1 cellular context compared by ENCODE assay signal in the genomic region with DNA sequence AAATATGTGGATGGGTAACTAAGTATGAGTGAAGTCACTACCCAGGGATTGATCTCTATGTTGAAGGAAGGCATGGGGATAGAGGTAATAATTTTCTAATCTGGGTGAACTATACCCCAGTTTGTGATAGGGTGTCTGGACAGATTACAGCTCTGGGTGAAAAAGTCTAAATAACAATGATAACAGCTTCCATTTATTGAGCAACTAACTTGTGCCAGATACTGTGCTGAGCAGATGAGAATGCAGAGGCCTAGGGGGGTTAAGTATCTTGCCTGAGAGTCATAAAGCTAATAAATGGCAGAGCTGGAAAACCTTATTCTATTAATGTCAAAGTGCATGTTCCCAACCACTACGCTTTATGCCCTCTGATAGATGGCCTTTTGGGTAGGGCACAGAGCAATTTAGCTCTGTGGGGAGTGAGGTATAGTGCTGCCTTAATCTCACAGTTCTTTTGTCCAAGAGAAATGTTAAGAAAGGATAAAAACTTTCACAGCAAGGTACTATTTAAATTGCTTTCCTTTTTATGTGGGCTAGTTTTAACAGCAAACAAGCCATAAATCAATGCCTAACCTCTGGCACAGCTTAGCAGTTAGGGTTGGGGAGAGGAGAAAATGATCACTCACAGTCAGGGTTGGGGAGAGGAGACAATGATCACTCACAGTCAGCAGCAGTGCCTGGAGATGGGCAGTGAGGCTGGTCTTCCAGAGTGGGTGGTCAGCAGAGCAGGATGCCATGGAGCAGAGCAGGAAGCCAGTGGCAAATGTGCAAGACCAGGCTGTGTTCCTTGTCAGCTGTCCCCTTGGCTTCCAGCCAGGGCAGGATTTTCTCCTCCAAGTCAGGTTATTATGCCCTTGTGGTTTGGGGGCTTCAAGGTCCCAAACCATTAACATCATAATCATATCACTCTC.
TF ChIP-seq lines count a peak whose summit lies in the region.

No MANE protein-coding gene starts in this region.

TF ChIP-seq in K562, 482 proteins besides CTCF, POLR2A, EP300 and RAD21 (continued from another document):
- TF ChIP-seq, protein P1, sequence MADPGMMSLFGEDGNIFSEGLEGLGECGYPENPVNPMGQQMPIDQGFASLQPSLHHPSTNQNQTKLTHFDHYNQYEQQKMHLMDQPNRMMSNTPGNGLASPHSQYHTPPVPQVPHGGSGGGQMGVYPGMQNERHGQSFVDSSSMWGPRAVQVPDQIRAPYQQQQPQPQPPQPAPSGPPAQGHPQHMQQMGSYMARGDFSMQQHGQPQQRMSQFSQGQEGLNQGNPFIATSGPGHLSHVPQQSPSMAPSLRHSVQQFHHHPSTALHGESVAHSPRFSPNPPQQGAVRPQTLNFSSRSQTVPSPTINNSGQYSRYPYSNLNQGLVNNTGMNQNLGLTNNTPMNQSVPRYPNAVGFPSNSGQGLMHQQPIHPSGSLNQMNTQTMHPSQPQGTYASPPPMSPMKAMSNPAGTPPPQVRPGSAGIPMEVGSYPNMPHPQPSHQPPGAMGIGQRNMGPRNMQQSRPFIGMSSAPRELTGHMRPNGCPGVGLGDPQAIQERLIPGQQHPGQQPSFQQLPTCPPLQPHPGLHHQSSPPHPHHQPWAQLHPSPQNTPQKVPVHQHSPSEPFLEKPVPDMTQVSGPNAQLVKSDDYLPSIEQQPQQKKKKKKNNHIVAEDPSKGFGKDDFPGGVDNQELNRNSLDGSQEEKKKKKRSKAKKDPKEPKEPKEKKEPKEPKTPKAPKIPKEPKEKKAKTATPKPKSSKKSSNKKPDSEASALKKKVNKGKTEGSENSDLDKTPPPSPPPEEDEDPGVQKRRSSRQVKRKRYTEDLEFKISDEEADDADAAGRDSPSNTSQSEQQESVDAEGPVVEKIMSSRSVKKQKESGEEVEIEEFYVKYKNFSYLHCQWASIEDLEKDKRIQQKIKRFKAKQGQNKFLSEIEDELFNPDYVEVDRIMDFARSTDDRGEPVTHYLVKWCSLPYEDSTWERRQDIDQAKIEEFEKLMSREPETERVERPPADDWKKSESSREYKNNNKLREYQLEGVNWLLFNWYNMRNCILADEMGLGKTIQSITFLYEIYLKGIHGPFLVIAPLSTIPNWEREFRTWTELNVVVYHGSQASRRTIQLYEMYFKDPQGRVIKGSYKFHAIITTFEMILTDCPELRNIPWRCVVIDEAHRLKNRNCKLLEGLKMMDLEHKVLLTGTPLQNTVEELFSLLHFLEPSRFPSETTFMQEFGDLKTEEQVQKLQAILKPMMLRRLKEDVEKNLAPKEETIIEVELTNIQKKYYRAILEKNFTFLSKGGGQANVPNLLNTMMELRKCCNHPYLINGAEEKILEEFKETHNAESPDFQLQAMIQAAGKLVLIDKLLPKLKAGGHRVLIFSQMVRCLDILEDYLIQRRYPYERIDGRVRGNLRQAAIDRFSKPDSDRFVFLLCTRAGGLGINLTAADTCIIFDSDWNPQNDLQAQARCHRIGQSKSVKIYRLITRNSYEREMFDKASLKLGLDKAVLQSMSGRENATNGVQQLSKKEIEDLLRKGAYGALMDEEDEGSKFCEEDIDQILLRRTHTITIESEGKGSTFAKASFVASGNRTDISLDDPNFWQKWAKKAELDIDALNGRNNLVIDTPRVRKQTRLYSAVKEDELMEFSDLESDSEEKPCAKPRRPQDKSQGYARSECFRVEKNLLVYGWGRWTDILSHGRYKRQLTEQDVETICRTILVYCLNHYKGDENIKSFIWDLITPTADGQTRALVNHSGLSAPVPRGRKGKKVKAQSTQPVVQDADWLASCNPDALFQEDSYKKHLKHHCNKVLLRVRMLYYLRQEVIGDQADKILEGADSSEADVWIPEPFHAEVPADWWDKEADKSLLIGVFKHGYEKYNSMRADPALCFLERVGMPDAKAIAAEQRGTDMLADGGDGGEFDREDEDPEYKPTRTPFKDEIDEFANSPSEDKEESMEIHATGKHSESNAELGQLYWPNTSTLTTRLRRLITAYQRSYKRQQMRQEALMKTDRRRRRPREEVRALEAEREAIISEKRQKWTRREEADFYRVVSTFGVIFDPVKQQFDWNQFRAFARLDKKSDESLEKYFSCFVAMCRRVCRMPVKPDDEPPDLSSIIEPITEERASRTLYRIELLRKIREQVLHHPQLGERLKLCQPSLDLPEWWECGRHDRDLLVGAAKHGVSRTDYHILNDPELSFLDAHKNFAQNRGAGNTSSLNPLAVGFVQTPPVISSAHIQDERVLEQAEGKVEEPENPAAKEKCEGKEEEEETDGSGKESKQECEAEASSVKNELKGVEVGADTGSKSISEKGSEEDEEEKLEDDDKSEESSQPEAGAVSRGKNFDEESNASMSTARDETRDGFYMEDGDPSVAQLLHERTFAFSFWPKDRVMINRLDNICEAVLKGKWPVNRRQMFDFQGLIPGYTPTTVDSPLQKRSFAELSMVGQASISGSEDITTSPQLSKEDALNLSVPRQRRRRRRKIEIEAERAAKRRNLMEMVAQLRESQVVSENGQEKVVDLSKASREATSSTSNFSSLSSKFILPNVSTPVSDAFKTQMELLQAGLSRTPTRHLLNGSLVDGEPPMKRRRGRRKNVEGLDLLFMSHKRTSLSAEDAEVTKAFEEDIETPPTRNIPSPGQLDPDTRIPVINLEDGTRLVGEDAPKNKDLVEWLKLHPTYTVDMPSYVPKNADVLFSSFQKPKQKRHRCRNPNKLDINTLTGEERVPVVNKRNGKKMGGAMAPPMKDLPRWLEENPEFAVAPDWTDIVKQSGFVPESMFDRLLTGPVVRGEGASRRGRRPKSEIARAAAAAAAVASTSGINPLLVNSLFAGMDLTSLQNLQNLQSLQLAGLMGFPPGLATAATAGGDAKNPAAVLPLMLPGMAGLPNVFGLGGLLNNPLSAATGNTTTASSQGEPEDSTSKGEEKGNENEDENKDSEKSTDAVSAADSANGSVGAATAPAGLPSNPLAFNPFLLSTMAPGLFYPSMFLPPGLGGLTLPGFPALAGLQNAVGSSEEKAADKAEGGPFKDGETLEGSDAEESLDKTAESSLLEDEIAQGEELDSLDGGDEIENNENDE (IDR thresholded peaks at IDR 0.05; ENCODE audit: low read depth, low read length), result no peak
